In the genomic region with DNA sequence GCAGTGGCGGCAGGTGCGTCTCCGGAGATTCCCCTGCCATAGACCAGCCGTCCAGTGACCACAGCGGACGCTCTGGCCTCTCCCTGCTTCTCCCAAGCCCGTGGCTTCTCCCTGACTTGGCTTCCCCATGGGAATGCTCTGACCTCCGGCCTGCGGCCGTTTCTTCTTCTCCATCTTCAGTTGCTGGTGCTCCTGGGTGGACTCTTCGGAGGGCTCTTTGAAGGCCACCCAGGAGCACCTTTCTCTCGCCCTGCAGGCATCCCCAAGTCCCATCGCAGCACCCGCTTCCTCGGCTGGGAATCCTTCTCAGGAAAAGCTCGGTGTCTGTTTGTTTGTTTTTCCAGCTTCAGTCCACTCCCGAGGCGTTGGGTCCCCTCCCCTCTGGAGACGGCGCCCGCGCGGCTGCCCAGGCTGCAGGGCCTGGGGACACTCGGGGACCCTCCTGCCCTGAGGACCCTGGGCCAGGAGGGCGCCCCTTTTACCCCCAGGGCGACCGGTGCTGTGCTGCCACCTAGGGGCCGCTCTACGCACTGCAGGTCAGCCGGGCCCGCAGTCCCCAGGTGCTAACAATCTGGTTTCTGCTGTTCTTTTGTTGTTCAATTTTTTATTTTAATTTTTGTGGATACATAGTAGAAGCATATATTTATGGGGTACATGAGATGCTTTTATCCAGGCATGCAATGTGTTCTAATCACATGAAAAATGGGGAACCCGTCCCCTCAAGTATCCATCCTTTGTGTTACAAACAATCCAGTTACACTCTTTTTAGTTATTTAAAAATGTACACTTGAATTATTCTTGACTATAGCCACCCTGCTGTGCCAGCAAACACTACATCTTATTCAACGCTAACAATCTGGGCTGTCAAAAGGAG, we compare ENCODE assay signal across 8 cellular contexts.
A peak's percentile ranks its signal among the peaks of the same experiment; 100 is the strongest.
DNase-seq lines count a peak whose midpoint lies in the region; ATAC-seq and TF ChIP-seq lines count a peak whose summit lies in the region.

No MANE protein-coding gene starts in this region.

- TF ChIP-seq CTCF in A673 (conservative IDR thresholded peaks at IDR 0.05; ENCODE audit: low read depth, low read length) (peak; percentile 97), GM12875 (IDR thresholded peaks at IDR 0.05; ENCODE audit: borderline replicate concordance, insufficient read depth, low read depth, low read length) (peak; percentile 86), Panc1 (IDR thresholded peaks at IDR 0.05) (peak; percentile 99)

- POLR2A ChIA-PET in A673 (lab: Charles Lee; ENCODE audit: low non-redundant PET) = no interaction called here
- POLR2A ChIA-PET in Panc1 (lab: Charles Lee) = no interaction called here

- BruUV-seq in A673 (replicated peaks; lab: Mats Ljungman, UMichigan) = no TSS peak
- BruUV-seq in Panc1 (replicated peaks; lab: Mats Ljungman, UMichigan) = no TSS peak

- peak overlapping the region in 1 of 5 donors; percentile 30 for H3K9ac ChIP-seq in subcutaneous abdominal adipose tissue (ENCODE audit: low read length in 5 of 5)

- no peaks in the 10 kb centered on the region for H3K9me3 ChIP-seq in A673 (ENCODE audit: low read depth, low read length, poor library complexity, severe bottlenecking)
- H3K9me3 ChIP-seq in Panc1 (ENCODE audit: control insufficient read depth, insufficient read depth, low read depth, low read length) = no peaks in the 10 kb centered on the region
- no peaks in the 10 kb centered on the region for H3K9me3 ChIP-seq in subcutaneous abdominal adipose tissue (ENCODE audit: control insufficient read depth in 5 of 5, low read length in 5 of 5)

- H3K27ac ChIP-seq in A673 (ENCODE audit: low read depth, low read length, poor library complexity, severe bottlenecking) (no peak overlapping the region), Panc1 (ENCODE audit: low read length) (no peak overlapping the region), subcutaneous abdominal adipose tissue (ENCODE audit: low read depth, low read length) (no peak overlapping the region)

- H3K4me1 ChIP-seq in A673 (ENCODE audit: insufficient read depth, low read length, poor library complexity, severe bottlenecking) = no peaks in the 10 kb centered on the region
- H3K4me1 ChIP-seq in Panc1 (ENCODE audit: control insufficient read depth, insufficient read depth, low read length) = no peaks in the 10 kb centered on the region
- peaks cover 0 to 24% (median 9%) of the 10 kb centered on the region in 5 donors for H3K4me1 ChIP-seq in subcutaneous abdominal adipose tissue (ENCODE audit: control insufficient read depth in 5 of 5, insufficient read depth in 5 of 5, low read length in 5 of 5)

- peak; percentile 85 for ATAC-seq in Panc1
- peak; percentile 62 for ATAC-seq in Right ventricle myocardium superior (ENCODE audit: poor library complexity)
- no peak for ATAC-seq in GM21381 (IDR thresholded peaks at IDR 0.05; ENCODE audit: unreplicated experiment)

- H3K4me3 ChIP-seq in A673 (ENCODE audit: low read depth, low read length, poor library complexity, severe bottlenecking) = no peak overlapping the region
- H3K4me3 ChIP-seq in GM12875 (ENCODE audit: low read depth, low read length) = no peak overlapping the region
- H3K4me3 ChIP-seq in Panc1 (ENCODE audit: low read depth in 2 of 2, low read length in 2 of 2) = peak overlapping the region; percentile 22 to 48
- peak overlapping the region; percentile 33 to 55 (median 36) for H3K4me3 ChIP-seq in subcutaneous abdominal adipose tissue (ENCODE audit: low read depth in 1 of 5, low read length in 5 of 5)

- CTCF ChIA-PET in A673 (lab: Charles Lee) (interaction anchor here (0.6 to 0.7 kb wide), 2 partner anchors 74 to 1289 kb away, joined by 4 to 8 read pairs; no protein-coding TSS in a partner anchor), Panc1 (lab: Charles Lee) (interaction anchor here (1.1 kb wide), 1 partner anchor 14 kb away, joined by 3 read pairs; no protein-coding TSS in a partner anchor)

- in situ Hi-C loops in Panc1 (cut with HindIII; ENCODE audit: low pct_unique_long_range_greater_than_20kb, low sequenced_read_pairs) = no loop called here

- peaks cover 3% of the 10 kb centered on the region for H3K27me3 ChIP-seq in A673 (replicated peaks; ENCODE audit: insufficient read depth, low read depth, low read length, poor library complexity)
- H3K27me3 ChIP-seq in Panc1 (ENCODE audit: control insufficient read depth, insufficient read depth, low read length) = no peaks in the 10 kb centered on the region
- H3K27me3 ChIP-seq in subcutaneous abdominal adipose tissue (ENCODE audit: control insufficient read depth in 5 of 5, insufficient read depth in 4 of 5, low read length in 5 of 5) = no peaks in the 10 kb centered on the region

- H3K36me3 ChIP-seq in A673 (ENCODE audit: insufficient read depth, low read length, poor library complexity, severe bottlenecking) (no peaks in the 10 kb centered on the region), Panc1 (ENCODE audit: control insufficient read depth, insufficient read depth, low read length) (no peaks in the 10 kb centered on the region), subcutaneous abdominal adipose tissue (ENCODE audit: control insufficient read depth in 5 of 5, insufficient read depth in 5 of 5, low read length in 5 of 5) (no peaks in the 10 kb centered on the region)

- intact Hi-C loops in A673 (cut with micrococcal nuclease; ENCODE audit: unreplicated experiment) = loop anchor here (1.0 kb wide), 1 partner anchor 63 kb away; no protein-coding TSS in a partner anchor
- intact Hi-C loops in Panc1 (cut with micrococcal nuclease; ENCODE audit: unreplicated experiment) = no loop called here
- intact Hi-C loops in Right ventricle myocardium superior (cut with DNase I) = no loop called here

- DNase-seq in A673 (ENCODE audit: low spot score) = peak; percentile 5
- no peak for DNase-seq in Panc1 (ENCODE audit: low read depth, low spot score)
- peak; percentile 57 for DNase-seq in Right ventricle myocardium superior
- DNase-seq in midbrain (lab: John Stamatoyannopoulos, UW) = no peak
- DNase-seq in AG08396 (ENCODE audit: low spot score) = no peak

Comparison
In these comparisons a context has a peak if more than half of its experiments do, and no peak if none do; other contexts are left out.
1. DNase-seq: peak in A673 (single experiment) and Right ventricle myocardium superior (single experiment); none in Panc1 (single experiment), midbrain (single experiment) and AG08396 (single experiment).
2. H3K4me3 ChIP-seq: peak in Panc1 (2 of 2) and subcutaneous abdominal adipose tissue (5 of 5); none in A673 (single experiment) and GM12875 (single experiment).
3. Peak in every context shown above with its lines, with median percentiles within 50 percentile points of each other: CTCF ChIP-seq.